ENCODE assay signal across 1 cellular context in genomic region chr10:74032900-74033655, GRCh38.
TF ChIP-seq lines count a peak whose summit lies in the region.

No MANE protein-coding gene starts in this region.

TF ChIP-seq in A549, 52 proteins besides CTCF, POLR2A, EP300 and RAD21 (continued from another document):
- TF ChIP-seq HMGXB4 (CRISPR knock-in tag; IDR thresholded peaks at IDR 0.05; ENCODE audit: borderline replicate concordance), result no peak
